11 cellular contexts compared by ENCODE assay signal in the genomic region with DNA sequence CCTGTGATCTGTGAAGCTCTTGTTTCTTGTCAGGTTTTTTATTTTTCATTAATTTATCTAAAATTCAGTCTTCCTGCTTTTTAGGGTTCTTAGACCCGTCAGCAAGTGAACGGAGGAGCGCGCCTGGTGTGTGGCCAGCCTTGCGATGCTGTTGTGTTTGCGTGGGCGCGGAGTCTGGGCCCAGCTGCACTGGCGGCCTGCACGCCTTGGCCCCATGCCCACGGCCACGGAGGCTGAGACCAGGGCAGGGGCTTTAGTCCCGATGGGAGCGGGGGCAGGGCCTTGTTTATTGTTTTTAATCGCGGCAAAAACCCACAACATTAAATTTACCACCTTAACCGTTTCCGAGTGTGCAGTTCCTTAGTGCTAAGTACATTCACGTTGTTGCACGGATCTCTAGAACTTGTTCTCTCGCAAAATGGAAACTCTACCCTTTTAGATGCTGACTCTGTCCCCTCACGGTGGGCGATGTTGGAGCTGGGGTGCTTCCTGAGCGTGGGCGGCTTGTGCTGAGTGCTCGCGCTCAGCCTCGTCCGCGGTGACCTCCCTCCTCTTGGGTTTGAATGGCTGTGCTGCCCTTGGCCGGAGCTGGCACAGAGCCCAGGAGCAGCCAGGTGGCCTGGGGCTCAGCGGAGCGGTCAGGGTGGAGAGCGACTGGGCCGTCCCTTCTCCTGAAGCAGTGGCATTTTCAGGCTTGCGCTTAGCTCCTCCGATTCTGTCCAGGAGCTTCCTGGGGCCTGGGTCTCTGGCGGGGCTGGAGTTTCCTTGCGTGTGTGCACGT.
DNase-seq lines count a peak whose midpoint lies in the region; ATAC-seq and TF ChIP-seq lines count a peak whose summit lies in the region.
"Had no signal": no experiment of that assay in that cellular context is flagged by ENCODE, and none has a peak within 500 bp of the region (broad histone marks: within the 10 kb centered on the region; RNA-seq: fewer than 3 reads in every experiment).

No MANE protein-coding gene starts in this region.

- TF ChIP-seq CTCF in fibroblast of lung (conservative IDR thresholded peaks at IDR 0.05 in 1 of 2, IDR thresholded peaks at IDR 0.05 in 1 of 2; ENCODE audit: low read depth in 1 of 2, low read length in 2 of 2), result no peak
- TF ChIP-seq CTCF in thoracic aorta (IDR thresholded peaks at IDR 0.05), result no peak

- ATAC-seq in thoracic aorta (ENCODE audit: insufficient number of reproducible peaks, low FRiP score, low read depth) (peak; percentile 41), HG03565 (IDR thresholded peaks at IDR 0.05; ENCODE audit: unreplicated experiment) (no peak), GM21528 (IDR thresholded peaks at IDR 0.05; ENCODE audit: low FRiP score, unreplicated experiment) (no peak)
- ATAC-seq: activated CD8-positive, alpha-beta T cell treated with anti-CD3 and anti-CD28 coated beads for 36 hours; naive thymus-derived CD8-positive, alpha-beta T cell had no signal

- peaks cover 3% of the 10 kb centered on the region for H4K20me1 ChIP-seq in fibroblast of lung (ENCODE audit: control insufficient read depth, extremely low read depth, insufficient read depth, low read length)

- H3K4me3 ChIP-seq in fibroblast of lung (replicated peaks in 1 of 4; ENCODE audit: control extremely low read depth in 1 of 4, insufficient read depth in 1 of 4, low read depth in 3 of 4, low read length in 4 of 4) (no peak overlapping the region), thoracic aorta (peak overlapping the region; percentile 58)
- H3K4me3 ChIP-seq: SK-N-MC had no signal

- H3K4me1 ChIP-seq in fibroblast of lung (ENCODE audit: control insufficient read depth, extremely low read depth, insufficient read depth, low read length) (peaks cover 3% of the 10 kb centered on the region), thoracic aorta (ENCODE audit: control insufficient read depth in 1 of 2, low read depth in 2 of 2) (peaks cover 8 to 56% of the 10 kb centered on the region in 2 donors)

- H3K4me2 ChIP-seq in fibroblast of lung (ENCODE audit: extremely low read depth, insufficient read depth, low read length), result peak overlapping the region; percentile 54

- H3K9ac ChIP-seq in fibroblast of lung (ENCODE audit: insufficient read depth, low read length), result no peak overlapping the region

- no peaks in the 10 kb centered on the region for H3K36me3 ChIP-seq in fibroblast of lung (ENCODE audit: control insufficient read depth, insufficient read depth, low read length)
- H3K36me3 ChIP-seq in thoracic aorta, result no peaks in the 10 kb centered on the region

- no peaks in the 10 kb centered on the region for H3K79me2 ChIP-seq in fibroblast of lung (ENCODE audit: control insufficient read depth, insufficient read depth, low read length)

- DNase-seq in NCI-H1417 (lab: John Stamatoyannopoulos, UW) (peak in 2 of 3 experiments; percentile 3 to 48), NCI-H1417 treated with DMSO at 0.1 percent for 48 hours (lab: John Stamatoyannopoulos, UW) (no peak), fibroblast of lung (ENCODE audit: low read depth in 2 of 2) (peak; percentile 46 to 57), midbrain (lab: John Stamatoyannopoulos, UW) (peak; percentile 58), thoracic aorta (ENCODE audit: low spot score) (no peak), T-helper 9 cell (no peak)
- DNase-seq: activated CD8-positive, alpha-beta T cell treated with anti-CD3 and anti-CD28 coated beads for 36 hours had no signal

- no peaks in the 10 kb centered on the region for H3K27me3 ChIP-seq in fibroblast of lung (ENCODE audit: control insufficient read depth, insufficient read depth, low read length)
- H3K27me3 ChIP-seq in thoracic aorta (replicated peaks; ENCODE audit: insufficient read depth), result no peaks in the 10 kb centered on the region

- no peak overlapping the region for H2AFZ ChIP-seq in fibroblast of lung (ENCODE audit: low read length)

- H3K9me3 ChIP-seq in fibroblast of lung (ENCODE audit: control insufficient read depth, insufficient read depth, low read depth, low read length) (no peaks in the 10 kb centered on the region), thoracic aorta (no peaks in the 10 kb centered on the region)

- H3K27ac ChIP-seq in fibroblast of lung (ENCODE audit: insufficient read depth, low read length) (no peak overlapping the region), thoracic aorta (no peak overlapping the region)
- H3K27ac ChIP-seq: SK-N-MC had no signal

Comparison
In these comparisons a context has a peak if more than half of its experiments do, and no peak if none do; other contexts are left out.
1. DNase-seq: peak in NCI-H1417 (2 of 3), fibroblast of lung (2 of 2) and midbrain (single experiment); none in NCI-H1417 treated with DMSO at 0.1 percent for 48 hours (single experiment), thoracic aorta (single experiment) and T-helper 9 cell (single experiment).